ENCODE assay signal across 34 cellular contexts in genomic region chrX:12912786-12913185, GRCh38. TPM values are rescaled to one million over a fixed set of nuclear protein-coding genes. Genes with fewer than 3 reads are reported as not detected.
"Had no signal": no experiment of that assay in that cellular context is flagged by ENCODE, and none has a peak within 500 bp of the region (broad histone marks: within the 10 kb centered on the region; RNA-seq: fewer than 3 reads in every experiment).

No MANE protein-coding gene starts in this region.

- H3K27me3 Mint-ChIP-seq: memory B cell; naive thymus-derived CD4-positive, alpha-beta T cell; progenitor cell of endocrine pancreas; stimulated activated memory B cell treated with anti-CD40 and anti-IgM and Interleukin-4, amounts not matched to agents 10 μg/mL and 1 μg/mL and 100 μg/mL, for 72 hours; stimulated activated naive CD8-positive, alpha-beta T cell treated with anti-CD3 and anti-CD28 coated beads, Interleukin-15, amount 100 ng/mL, for 72 hours had no signal

- H3K9ac ChIP-seq: parathyroid adenoma had no signal

- H3K4me2 ChIP-seq: smooth muscle cell had no signal

- H3K9me3 ChIP-seq: left lung, lower lobe of right lung, mucosa of descending colon, right atrium auricular region, right lobe of liver, tibial nerve, upper lobe of left lung, vagina had no signal

- H3K36me3 Mint-ChIP-seq: immature natural killer cell; memory B cell; naive thymus-derived CD4-positive, alpha-beta T cell; natural killer cell treated with Interleukin-12 subunit alpha and Interleukin-12 subunit beta and Interleukin-15 and Interleukin-18, amount 100 ng/mL, for 72 hours; stimulated activated memory B cell treated with anti-CD40 and anti-IgM and Interleukin-4, amounts not matched to agents 10 μg/mL and 1 μg/mL and 100 μg/mL, for 72 hours had no signal

- H3K36me3 ChIP-seq: left lung, lower lobe of right lung, right atrium auricular region, right lobe of liver, tibial nerve, upper lobe of left lung, vagina had no signal

- H3K9me3 Mint-ChIP-seq: immature natural killer cell; memory B cell; naive thymus-derived CD4-positive, alpha-beta T cell; natural killer cell treated with Interleukin-12 subunit alpha and Interleukin-12 subunit beta and Interleukin-15 and Interleukin-18, amount 100 ng/mL, for 72 hours; stimulated activated memory B cell treated with anti-CD40 and anti-IgM and Interleukin-4, amounts not matched to agents 10 μg/mL and 1 μg/mL and 100 μg/mL, for 72 hours; stimulated activated naive CD8-positive, alpha-beta T cell treated with anti-CD3 and anti-CD28 coated beads, Interleukin-15, amount 100 ng/mL, for 72 hours had no signal

- H2AFZ ChIP-seq: parathyroid adenoma had no signal

- DNase-seq: hippocampal formation; immature natural killer cell; kidney; left colon; left lung; lower lobe of right lung; midbrain; mucosa of descending colon; naive thymus-derived CD4-positive, alpha-beta T cell; occipital lobe; right lobe of liver; stimulated activated CD4-positive, alpha-beta T cell treated with anti-CD3 and anti-CD28 coated beads, Interleukin-1b, Interleukin-23, amount 100 ng/mL, for 48 hours; stimulated activated CD4-positive, alpha-beta T cell treated with anti-CD3 and anti-CD28 coated beads, Interleukin-2, amount 100 ng/mL, for 48 hours; stimulated activated CD4-positive, alpha-beta T cell treated with anti-CD3 and anti-CD28 coated beads, Interleukin-4, amount 100 ng/mL, for 4 hours; stimulated activated CD8-positive, alpha-beta memory T cell treated with anti-CD3 and anti-CD28 coated beads, Interleukin-4, amount 100 ng/mL, for 48 hours; stimulated activated naive CD4-positive, alpha-beta T cell treated with Interleukin-2 at 50 U/mL for 16 hours; stimulated activated naive CD8-positive, alpha-beta T cell treated with anti-CD3 and anti-CD28 coated beads, Interleukin-15, amount 100 ng/mL, for 72 hours; substantia nigra; upper lobe of left lung had no signal

- H3K4me1 ChIP-seq: left lung, lower lobe of right lung, parathyroid adenoma, right atrium auricular region, right lobe of liver, tibial nerve, upper lobe of left lung, vagina had no signal

- ATAC-seq: left colon; left lung; lower lobe of right lung; mucosa of descending colon; naive thymus-derived CD4-positive, alpha-beta T cell; natural killer cell treated with Interleukin-12 subunit alpha and Interleukin-12 subunit beta and Interleukin-15 and Interleukin-18, amount 100 ng/mL, for 72 hours; right lobe of liver; stimulated activated memory B cell treated with anti-CD40 and anti-IgM and Interleukin-4, amounts not matched to agents 10 μg/mL and 1 μg/mL and 100 μg/mL, for 72 hours; stimulated activated naive CD8-positive, alpha-beta T cell treated with anti-CD3 and anti-CD28 coated beads, Interleukin-15, amount 100 ng/mL, for 72 hours had no signal

- H3K27ac ChIP-seq: left lung, lower lobe of right lung, parathyroid adenoma, right atrium auricular region, right lobe of liver, tibial nerve, upper lobe of left lung, vagina had no signal

- H3K27me3 ChIP-seq: left lung, right atrium auricular region, right lobe of liver, tibial nerve, upper lobe of left lung, vagina had no signal

- H3K4me3 ChIP-seq: left lung, lower lobe of right lung, mucosa of descending colon, right atrium auricular region, right lobe of liver, smooth muscle cell, tibial nerve, upper lobe of left lung, vagina had no signal

- H3K79me2 ChIP-seq: parathyroid adenoma had no signal

- FAIRE-seq: islet of Langerhans, kidney had no signal

- H3K4me3 Mint-ChIP-seq: immature natural killer cell; memory B cell; naive thymus-derived CD4-positive, alpha-beta T cell; natural killer cell treated with Interleukin-12 subunit alpha and Interleukin-12 subunit beta and Interleukin-15 and Interleukin-18, amount 100 ng/mL, for 72 hours; stimulated activated memory B cell treated with anti-CD40 and anti-IgM and Interleukin-4, amounts not matched to agents 10 μg/mL and 1 μg/mL and 100 μg/mL, for 72 hours had no signal

- H3K27ac Mint-ChIP-seq: immature natural killer cell; memory B cell; natural killer cell treated with Interleukin-12 subunit alpha and Interleukin-12 subunit beta and Interleukin-15 and Interleukin-18, amount 100 ng/mL, for 72 hours; progenitor cell of endocrine pancreas; stimulated activated naive CD8-positive, alpha-beta T cell treated with anti-CD3 and anti-CD28 coated beads, Interleukin-15, amount 100 ng/mL, for 72 hours had no signal

RNA-seq across cellular contexts. Expression of gene TLR8, which starts 6.4 kb away (rescaled TPM):
- total RNA-seq: myocyte; natural killer cell treated with Interleukin-12 subunit alpha and Interleukin-12 subunit beta and Interleukin-15 and Interleukin-18, amount 100 ng/mL, for 72 hours; osteocyte; progenitor cell of endocrine pancreas; pulmonary artery endothelial cell; renal cortical epithelial cell; smooth muscle cell had no signal
- polyA plus RNA-seq: naive thymus-derived CD4-positive, alpha-beta T cell; neural cell; smooth muscle cell had no signal

RNA-seq across cellular contexts. Expression of gene TLR7, which starts 45.9 kb away (rescaled TPM):
- total RNA-seq: myocyte, osteocyte, pulmonary artery endothelial cell, renal cortical epithelial cell, vagina had no signal
- polyA plus RNA-seq: neural cell, smooth muscle cell had no signal
